Comparison of ENCODE assay signal across 7 cellular contexts in the genomic region with DNA sequence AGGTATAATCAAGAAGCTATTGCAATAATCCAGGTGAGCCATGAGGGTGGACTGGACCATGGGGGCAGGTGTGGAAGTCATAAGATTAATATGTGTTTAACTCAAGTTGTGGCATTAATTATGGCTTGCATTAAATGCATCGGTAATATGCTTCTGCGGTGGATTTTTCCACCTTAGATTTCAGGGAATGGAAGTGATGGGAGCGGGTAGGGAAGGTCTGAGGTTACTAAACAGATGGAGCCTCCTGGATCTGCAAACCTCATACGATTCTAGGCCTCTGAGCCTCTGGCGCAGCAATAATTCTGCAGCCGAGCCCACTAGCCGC. TPM values are rescaled to one million over a fixed set of nuclear protein-coding genes. Genes with fewer than 3 reads are reported as not detected.
A peak's percentile ranks its signal among the peaks of the same experiment; 100 is the strongest.
DNase-seq lines count a peak whose midpoint lies in the region; ATAC-seq and TF ChIP-seq lines count a peak whose summit lies in the region.

No MANE protein-coding gene starts in this region.

- peaks cover 10% of the 10 kb centered on the region for H3K36me3 Mint-ChIP-seq in activated naive CD8-positive, alpha-beta T cell treated with anti-CD3 and anti-CD28 coated beads, Interleukin-2, amount 50 U/mL, for 24 hours (ENCODE audit: low read depth)

- no peak for TF ChIP-seq CTCF in kidney epithelial cell (IDR thresholded peaks at IDR 0.05; ENCODE audit: insufficient read depth, low read length, poor library complexity, severe bottlenecking)

- H3K27me3 ChIP-seq in HUES48 (ENCODE audit: control insufficient read depth, insufficient read depth, low read length) (no peaks in the 10 kb centered on the region), kidney epithelial cell (ENCODE audit: control insufficient read depth, insufficient read depth, low read length) (no peaks in the 10 kb centered on the region), stomach smooth muscle (ENCODE audit: control insufficient read depth in 1 of 2, insufficient read depth in 2 of 2, low read length in 2 of 2) (no peaks in the 10 kb centered on the region)

- H3K27ac ChIP-seq in HUES48 (ENCODE audit: low read depth, low read length) = no peak overlapping the region
- H3K27ac ChIP-seq in stomach smooth muscle (ENCODE audit: low read length) = peak overlapping the region; percentile 49

- peaks cover 41% of the 10 kb centered on the region for H3K4me1 ChIP-seq in HUES48 (ENCODE audit: control insufficient read depth, insufficient read depth, low read length)
- peaks cover 5% of the 10 kb centered on the region for H3K4me1 ChIP-seq in stomach smooth muscle (ENCODE audit: control insufficient read depth, insufficient read depth, low read length)

- H3K9ac ChIP-seq in HUES48 (ENCODE audit: low read depth, low read length) = no peak overlapping the region
- peak overlapping the region; percentile 94 for H3K9ac ChIP-seq in stomach smooth muscle (ENCODE audit: low read length in 2 of 2)

- H3K27ac Mint-ChIP-seq in activated naive CD8-positive, alpha-beta T cell treated with anti-CD3 and anti-CD28 coated beads, Interleukin-2, amount 50 U/mL, for 24 hours = peak overlapping the region; percentile 43

- peaks cover 5% of the 10 kb centered on the region for H3K9me3 Mint-ChIP-seq in activated naive CD8-positive, alpha-beta T cell treated with anti-CD3 and anti-CD28 coated beads, Interleukin-2, amount 50 U/mL, for 24 hours

- H3K9me3 ChIP-seq in HUES48 (ENCODE audit: control insufficient read depth, insufficient read depth, low read length) = no peaks in the 10 kb centered on the region
- no peaks in the 10 kb centered on the region for H3K9me3 ChIP-seq in stomach smooth muscle (ENCODE audit: control insufficient read depth in 2 of 2, low read length in 2 of 2)

- H3K4me1 Mint-ChIP-seq in activated naive CD8-positive, alpha-beta T cell treated with anti-CD3 and anti-CD28 coated beads, Interleukin-2, amount 50 U/mL, for 24 hours = peaks cover 23% of the 10 kb centered on the region

- ATAC-seq in activated naive CD8-positive, alpha-beta T cell treated with anti-CD3 and anti-CD28 coated beads, Interleukin-2, amount 50 U/mL, for 24 hours = no peak
- no peak for ATAC-seq in HG03432 (IDR thresholded peaks at IDR 0.05; ENCODE audit: unreplicated experiment)

- H3K4me3 ChIP-seq in HUES48 (ENCODE audit: low read depth, low read length) (peak overlapping the region; percentile 91), kidney epithelial cell (ENCODE audit: low read depth, low read length) (peak overlapping the region; percentile 65), stomach smooth muscle (ENCODE audit: low read length in 2 of 2) (peak overlapping the region; percentile 78 to 96)

- H3K27me3 Mint-ChIP-seq in activated naive CD8-positive, alpha-beta T cell treated with anti-CD3 and anti-CD28 coated beads, Interleukin-2, amount 50 U/mL, for 24 hours = peaks cover 17% of the 10 kb centered on the region

- DNase-seq in activated naive CD8-positive, alpha-beta T cell treated with anti-CD3 and anti-CD28 coated beads, Interleukin-2, amount 50 U/mL, for 24 hours = no peak
- DNase-seq in kidney epithelial cell (ENCODE audit: low read depth) (no peak), NCI-H2081 (lab: John Stamatoyannopoulos, UW) (no peak), NOMO-1 treated with dmso at 0.1 percent for 144 hours (lab: John Stamatoyannopoulos, UW; ENCODE audit: unreplicated experiment) (no peak)

- H3K4me3 Mint-ChIP-seq in activated naive CD8-positive, alpha-beta T cell treated with anti-CD3 and anti-CD28 coated beads, Interleukin-2, amount 50 U/mL, for 24 hours = peak overlapping the region; percentile 79

- peaks cover 17% of the 10 kb centered on the region for H3K36me3 ChIP-seq in HUES48 (ENCODE audit: control insufficient read depth, insufficient read depth, low read length)
- no peaks in the 10 kb centered on the region for H3K36me3 ChIP-seq in kidney epithelial cell (ENCODE audit: control insufficient read depth, insufficient read depth, low read length)
- peaks cover 11 to 12% of the 10 kb centered on the region in 2 donors for H3K36me3 ChIP-seq in stomach smooth muscle (ENCODE audit: control insufficient read depth in 2 of 2, insufficient read depth in 2 of 2, low read length in 2 of 2)

RNA-seq across cellular contexts. Expression of a gene that starts 0.3 kb away (rescaled TPM):
- total RNA-seq in kidney epithelial cell = 4.2 and 5.2 TPM in 2 replicates

RNA-seq across cellular contexts. Expression of a gene that starts 40.5 kb away (rescaled TPM):
- total RNA-seq in kidney epithelial cell = 67.0 and 70.2 TPM in 2 replicates
